ENCODE assay signal across 20 cellular contexts in genomic region chr14:19386996-19387395, GRCh38. TPM values are rescaled to one million over a fixed set of nuclear protein-coding genes. Genes with fewer than 3 reads are reported as not detected.
DNase-seq lines count a peak whose midpoint lies in the region; ATAC-seq and TF ChIP-seq lines count a peak whose summit lies in the region.
"Not testable (repeated sequence)": the region's sequence is repeated elsewhere in the genome, so short reads cannot be mapped to it uniquely, and the experiment has no call there.
"Had no signal": no experiment of that assay in that cellular context is flagged by ENCODE, and none has a peak within 500 bp of the region (broad histone marks: within the 10 kb centered on the region; RNA-seq: fewer than 3 reads in every experiment).

No MANE protein-coding gene starts in this region.

- H3K9me2 ChIP-seq in PC-3 (replicated peaks; ENCODE audit: low read length) = not testable (repeated sequence)

- H3K4me1 ChIP-seq in PC-3 (ENCODE audit: insufficient read depth, low read length); spleen; vagina: not testable (repeated sequence)

- intact Hi-C loops in PC-3 (cut with micrococcal nuclease); Right ventricle myocardium inferior (cut with DNase I); cardiac septum (cut with DNase I); spleen (cut with DNase I; ENCODE audit: low total_unique reads); vagina (cut with DNase I): not testable (repeated sequence)

- TF ChIP-seq POLR2A in spleen (IDR thresholded peaks at IDR 0.05); vagina (IDR thresholded peaks at IDR 0.05): not testable (repeated sequence)

- H3K9me3 ChIP-seq in PC-3 (ENCODE audit: low read length); vagina: not testable (repeated sequence)
- peaks cover 0 to 10% (median 0%) of the 10 kb centered on the region in 8 donors for H3K9me3 ChIP-seq in spleen

- H4K20me1 ChIP-seq in PC-3 (ENCODE audit: low read length) = not testable (repeated sequence)

- not testable (repeated sequence) for TF ChIP-seq CTCF in PC-3 (conservative IDR thresholded peaks at IDR 0.05; ENCODE audit: low read depth, low read length); spleen (IDR thresholded peaks at IDR 0.05 in 8 of 11, conservative IDR thresholded peaks at IDR 0.05 in 3 of 11); vagina (IDR thresholded peaks at IDR 0.05)

- peak; percentile 1 for DNase-seq in PC-3
- peak; percentile 1 for DNase-seq in RPMI8226
- peak; percentile 4 for DNase-seq in Right ventricle myocardium inferior (ENCODE audit: missing footprints)
- peak; percentile 58 for DNase-seq in cardiac septum (ENCODE audit: low spot score)
- peak; percentile 81 for DNase-seq in spleen
- DNase-seq in vagina (ENCODE audit: extremely low spot score in 2 of 2) = peak; percentile 25 to 31

- not testable (repeated sequence) for H2AFZ ChIP-seq in PC-3 (ENCODE audit: low read length)

- WGBS in spleen, 5 donors = 71 to 89% (median 73%) methylated on average over 4 to 9 of the region's 9 CpGs

- H3K27me3 ChIP-seq in PC-3 (ENCODE audit: low read length); spleen (replicated peaks in 1 of 7); vagina: not testable (repeated sequence)

- BruUV-seq in PC-3 (replicated peaks; lab: Mats Ljungman, UMichigan) = not testable (repeated sequence)

- not testable (repeated sequence) for H3K4me3 ChIP-seq in PC-3 (ENCODE audit: low read length); spleen; vagina

- not testable (repeated sequence) for H3K36me3 ChIP-seq in PC-3 (ENCODE audit: low read depth, low read length); spleen; vagina

- not testable (repeated sequence) for ATAC-seq in PC-3, Right ventricle myocardium inferior

- POLR2A ChIA-PET in PC-3 (lab: Charles Lee; ENCODE audit: unreplicated experiment) = not testable (repeated sequence)

- H3K79me2 ChIP-seq in PC-3 (ENCODE audit: low read length) = not testable (repeated sequence)

- H3K9ac ChIP-seq in PC-3 (ENCODE audit: low read length) = not testable (repeated sequence)

- CTCF ChIA-PET in PC-3 (lab: Charles Lee) = not testable (repeated sequence)

- not testable (repeated sequence) for H3K4me2 ChIP-seq in PC-3 (ENCODE audit: low read length)

- not testable (repeated sequence) for H3K27ac ChIP-seq in PC-3 (ENCODE audit: low read length); spleen; vagina

- not testable (repeated sequence) for H3F3A ChIP-seq in PC-3 (ENCODE audit: low read length, unreplicated experiment)

RNA-seq across cellular contexts. Expression of gene POTEG, which starts 47.1 kb away (rescaled TPM):
- total RNA-seq in PC-3 (2014; rRNA removed) = 0.12 TPM in 1 of 2 replicates, not detected in the other
- not detected for total RNA-seq in Right ventricle myocardium inferior
- not detected for total RNA-seq in cardiac septum
- total RNA-seq in spleen = under 1 TPM in 2 of 7 donors, not detected in 5; 0.24 to 0.51 TPM
- polyA plus RNA-seq in spleen = not detected
- total RNA-seq in vagina = not detected
- total RNA-seq: A172; A673; B cell; Caco-2; Calu3; CD4-positive, alpha-beta memory T cell; CD4-positive, alpha-beta T cell; CD4-positive, CD25-positive, alpha-beta regulatory T cell; CD8-positive, alpha-beta memory T cell; CD8-positive, alpha-beta T cell had no signal
- polyA plus RNA-seq: A549; AG04450; BJ; CD14-positive monocyte; CD4-positive, alpha-beta memory T cell; CD4-positive, CD25-positive, alpha-beta regulatory T cell; CD8-positive, alpha-beta memory T cell had no signal

Comparison
In these comparisons a context has a peak if more than half of its experiments do, and no peak if none do; other contexts are left out.
1. DNase-seq: peak in every context shown above with its lines; median percentile 81 in spleen; 58 in cardiac septum; 28 in vagina; 4 in Right ventricle myocardium inferior; 1 in PC-3; 1 in RPMI8226.